In the genomic region with DNA sequence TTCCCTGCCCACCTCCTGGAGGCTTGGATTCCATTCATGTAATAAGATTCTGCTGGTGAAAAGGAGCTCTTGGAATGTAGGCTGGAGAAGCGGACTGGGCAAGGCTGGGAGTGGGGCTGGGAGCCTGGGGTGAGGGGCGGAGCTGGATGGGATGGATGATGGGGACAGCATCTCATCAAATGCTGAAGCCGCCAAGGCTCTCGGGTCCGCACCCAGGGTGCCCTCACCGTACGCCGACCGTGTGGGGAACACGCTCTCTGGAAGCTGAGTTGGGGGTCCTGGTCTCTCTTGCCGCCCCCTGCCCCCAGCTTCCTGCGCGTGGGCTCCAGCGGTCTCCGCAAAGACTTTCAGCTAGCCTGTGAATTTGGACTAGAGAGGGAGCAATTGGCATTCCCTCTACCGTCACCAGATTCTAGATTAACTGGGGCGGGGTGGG, we compare ENCODE assay signal across 34 cellular contexts. TPM values are rescaled to one million over a fixed set of nuclear protein-coding genes. Genes with fewer than 3 reads are reported as not detected.
A peak's percentile ranks its signal among the peaks of the same experiment; 100 is the strongest.
DNase-seq lines count a peak whose midpoint lies in the region; ATAC-seq and TF ChIP-seq lines count a peak whose summit lies in the region.
"Had no signal": no experiment of that assay in that cellular context is flagged by ENCODE, and none has a peak within 500 bp of the region (broad histone marks: within the 10 kb centered on the region; RNA-seq: fewer than 3 reads in every experiment).

No MANE protein-coding gene starts in this region.

- no peaks in the 10 kb centered on the region for H3K79me1 ChIP-seq in H9 (ENCODE audit: insufficient read depth, low read depth, low read length, poor library complexity, severe bottlenecking)

- no peak overlapping the region for H3K56ac ChIP-seq in H9 (ENCODE audit: insufficient read length, low read depth, low read length)

- H3K9me3 ChIP-seq in H9 (ENCODE audit: control insufficient read depth, low read depth, low read length) (no peaks in the 10 kb centered on the region), iPS-18c (ENCODE audit: control insufficient read depth, insufficient read depth, low read length) (no peaks in the 10 kb centered on the region)
- H3K9me3 ChIP-seq: neutrophil, sigmoid colon had no signal

- peaks cover 99% of the 10 kb centered on the region for H3K27me3 Mint-ChIP-seq in H9 (ENCODE audit: low read depth)
- peaks cover 99% of the 10 kb centered on the region for H3K27me3 Mint-ChIP-seq in WTC11 (ENCODE audit: low read depth)

- no peak overlapping the region for H2AFZ ChIP-seq in H9 (ENCODE audit: low read length)
- H2AFZ ChIP-seq: PC-9 had no signal

- peaks cover 4% of the 10 kb centered on the region; the same call in 1 of the 2 replicates for H3K4me1 ChIP-seq in H9 (ENCODE audit: insufficient read depth, low read length)

- H3K23ac ChIP-seq in H9 (ENCODE audit: insufficient read length, low read depth, low read length) = no peak overlapping the region

- H3K4ac ChIP-seq in H9 (ENCODE audit: low read depth, low read length) = no peak overlapping the region

- H4K5ac ChIP-seq in H9 (ENCODE audit: insufficient read length, low read depth, low read length) = no peak overlapping the region

- no peak overlapping the region for H3K9ac ChIP-seq in H9 (ENCODE audit: extremely low read depth, insufficient read length, low read length)
- H3K9ac ChIP-seq: BLaER1 treated with 17β-estradiol and CSF1 and Interleukin-3, amounts not matched to agents 10 nM and 100 nM; KMS-11 had no signal

- no peak overlapping the region for H2BK12ac ChIP-seq in H9 (ENCODE audit: insufficient read length, low read depth, low read length)

- no peak overlapping the region for H2BK15ac ChIP-seq in H9 (ENCODE audit: low read depth, low read length)

- no peak overlapping the region for H3T11ph ChIP-seq in H9 (ENCODE audit: low read length)

- H3K27ac ChIP-seq in H9 (ENCODE audit: insufficient read length, low read depth, low read length) = no peak overlapping the region
- H3K27ac ChIP-seq: BLaER1 treated with 17β-estradiol and CSF1 and Interleukin-3, amounts not matched to agents 10 nM and 100 nM; KMS-11; neutrophil; PC-9; sigmoid colon; tibial nerve had no signal

- no peak overlapping the region for H3K27ac Mint-ChIP-seq in H9
- no peak overlapping the region for H3K27ac Mint-ChIP-seq in WTC11
- H3K27ac Mint-ChIP-seq: effector memory CD8-positive, alpha-beta T cell had no signal

- H3K36me3 Mint-ChIP-seq in H9 (ENCODE audit: insufficient read depth in 1 of 3, low read depth in 3 of 3) (no peaks in the 10 kb centered on the region; a peak in 1 of 7 replicates), WTC11 (no peaks in the 10 kb centered on the region; the same call in 1 of the 2 replicates)

- H2BK5ac ChIP-seq in H9 (ENCODE audit: insufficient read length, low read length) = no peak overlapping the region

- H3K14ac ChIP-seq in H9 (ENCODE audit: insufficient read depth, low read length) = no peak overlapping the region

- ATAC-seq in WTC11 (peak; percentile 8), GM18505 (IDR thresholded peaks at IDR 0.05; ENCODE audit: unreplicated experiment) (no peak), GM18502 (IDR thresholded peaks at IDR 0.05; ENCODE audit: poor library complexity, unreplicated experiment) (no peak)
- ATAC-seq: activated CD4-positive, CD25-positive, alpha-beta regulatory T cell treated with anti-CD3 and anti-CD28 coated beads, Interleukin-2, amount 50 U/mL, for 24 hours; effector memory CD8-positive, alpha-beta T cell; left ventricle myocardium superior; Right ventricle myocardium inferior had no signal

- DNase-seq in H9 (peak; percentile 59), WTC11 (ENCODE audit: low spot score) (peak; percentile 63), retinal pigment epithelial cell (ENCODE audit: low read depth) (no peak), ureter (ENCODE audit: low spot score) (no peak)
- DNase-seq: activated CD4-positive, alpha-beta T cell treated with anti-CD3 and anti-CD28 coated beads, Interleukin-2, amount 50 U/mL, for 4 hours; activated naive CD4-positive, alpha-beta T cell treated with Interleukin-2 at 50 U/mL for 16 hours; central memory CD4-positive, alpha-beta T cell; COR-L47; cortex of kidney; effector memory CD8-positive, alpha-beta T cell; foreskin fibroblast; GF-D8; head of caudate nucleus; left ventricle myocardium superior; MM.1S; NCI-H1105 treated with DMSO at 0.1 percent for 48 hours; NCI-H187 treated with DMSO at 0.1 percent for 48 hours; NCI-H510A treated with DMSO at 0.1 percent for 48 hours; PC-9; sigmoid colon; stimulated activated CD4-positive, alpha-beta T cell treated with anti-CD3 and anti-CD28 coated beads, Interleukin-4, amount 100 ng/mL, for 1 hour; T-helper 2 cell had no signal

- no peak overlapping the region for H2BK20ac ChIP-seq in H9 (ENCODE audit: low read depth, low read length, poor library complexity, severe bottlenecking)

- H4K8ac ChIP-seq in H9 (replicated peaks; ENCODE audit: insufficient read length, low read depth, low read length) = no peak overlapping the region

- H3K27me3 ChIP-seq in H9 (ENCODE audit: insufficient read depth, low read length) = peaks cover 61% of the 10 kb centered on the region

- TF ChIP-seq CTCF in H9 (conservative IDR thresholded peaks at IDR 0.05) (no peak), WTC11 (IDR thresholded peaks at IDR 0.05) (no peak), retinal pigment epithelial cell (conservative IDR thresholded peaks at IDR 0.05; ENCODE audit: low read depth, low read length) (no peak)

- peaks cover 0 to 7% of the 10 kb centered on the region in 2 experiments; a peak in 3 of 5 replicates for H3K9me3 Mint-ChIP-seq in H9
- no peaks in the 10 kb centered on the region for H3K9me3 Mint-ChIP-seq in WTC11
- H3K9me3 Mint-ChIP-seq: effector memory CD8-positive, alpha-beta T cell had no signal

- peaks cover 21 to 26% of the 10 kb centered on the region in 2 experiments for H3K4me1 Mint-ChIP-seq in H9
- H3K4me1 Mint-ChIP-seq in WTC11 = peaks cover 39% of the 10 kb centered on the region

- H2AK5ac ChIP-seq in H9 (ENCODE audit: insufficient read length, low read length) = no peak overlapping the region

- H2BK120ac ChIP-seq in H9 (ENCODE audit: low read depth, low read length, poor library complexity, severe bottlenecking) = no peak overlapping the region

- H3K23me2 ChIP-seq in H9 (ENCODE audit: insufficient read length, low read depth, low read length, poor library complexity, severe bottlenecking) = peaks cover 14% of the 10 kb centered on the region

- no peak overlapping the region for H4K91ac ChIP-seq in H9 (ENCODE audit: insufficient read length, low read depth, low read length)

- CTCF ChIA-PET in WTC11 (lab: Charles Lee) = interaction anchor here (0.6 to 4.5 kb wide), 11 partner anchors 9 to 1829 kb away, joined by 3 to 44 read pairs (median 3); partner anchors contain the start of genes GRP, ONECUT2 and RAX

- no peak overlapping the region for H3K18ac ChIP-seq in H9 (ENCODE audit: insufficient read length, low read depth, low read length)

- H4K20me1 ChIP-seq in H9 (ENCODE audit: control insufficient read depth, insufficient read depth, insufficient read length) = no peaks in the 10 kb centered on the region

- no CpG with 5 or more reads among the region's 17 CpGs for WGBS in H9 (ENCODE audit: extremely low coverage, insufficient read length, low lambda C conversion rate)

- POLR2A ChIA-PET in WTC11 (lab: Charles Lee) = interaction anchor here (0.9 kb wide), 1 partner anchor 9 kb away, joined by 4 read pairs; the partner anchor contains the start of gene RAX

- H3K4me2 ChIP-seq in H9 (ENCODE audit: insufficient read depth, insufficient read length, low read length) = peak overlapping the region; percentile 66
- H3K4me2 ChIP-seq: BLaER1 treated with 17β-estradiol and CSF1 and Interleukin-3, amounts not matched to agents 10 nM and 100 nM had no signal

- H3K79me2 ChIP-seq in H9 (ENCODE audit: insufficient read depth, low read length) = no peaks in the 10 kb centered on the region

- H3K4me3 ChIP-seq in iPS-18c (ENCODE audit: insufficient read depth, low read depth, low read length) = peak overlapping the region; percentile 6; the same call in 1 of the 2 replicates
- H3K4me3 ChIP-seq in retinal pigment epithelial cell (ENCODE audit: low read length) = peak overlapping the region; percentile 53
- H3K4me3 ChIP-seq: BLaER1 treated with 17β-estradiol and CSF1 and Interleukin-3, amounts not matched to agents 10 nM and 100 nM; PC-9; sigmoid colon; tibial nerve had no signal

- H3K4me3 Mint-ChIP-seq in H9 (peak overlapping the region; percentile 30 to 77; a peak in 3 of 5 replicates), WTC11 (peak overlapping the region; percentile 66)

- no peak for TF ChIP-seq POLR2A in GM18505 (IDR thresholded peaks at IDR 0.05; ENCODE audit: borderline replicate concordance, extremely low read depth, insufficient read depth, insufficient read length)

TF ChIP-seq in WTC11, 78 proteins besides CTCF, POLR2A, EP300 and RAD21 (continues in another document):
- TF ChIP-seq ZNF423 (CRISPR knock-in tag; IDR thresholded peaks at IDR 0.05) = no peak
- TF ChIP-seq, protein P1, sequence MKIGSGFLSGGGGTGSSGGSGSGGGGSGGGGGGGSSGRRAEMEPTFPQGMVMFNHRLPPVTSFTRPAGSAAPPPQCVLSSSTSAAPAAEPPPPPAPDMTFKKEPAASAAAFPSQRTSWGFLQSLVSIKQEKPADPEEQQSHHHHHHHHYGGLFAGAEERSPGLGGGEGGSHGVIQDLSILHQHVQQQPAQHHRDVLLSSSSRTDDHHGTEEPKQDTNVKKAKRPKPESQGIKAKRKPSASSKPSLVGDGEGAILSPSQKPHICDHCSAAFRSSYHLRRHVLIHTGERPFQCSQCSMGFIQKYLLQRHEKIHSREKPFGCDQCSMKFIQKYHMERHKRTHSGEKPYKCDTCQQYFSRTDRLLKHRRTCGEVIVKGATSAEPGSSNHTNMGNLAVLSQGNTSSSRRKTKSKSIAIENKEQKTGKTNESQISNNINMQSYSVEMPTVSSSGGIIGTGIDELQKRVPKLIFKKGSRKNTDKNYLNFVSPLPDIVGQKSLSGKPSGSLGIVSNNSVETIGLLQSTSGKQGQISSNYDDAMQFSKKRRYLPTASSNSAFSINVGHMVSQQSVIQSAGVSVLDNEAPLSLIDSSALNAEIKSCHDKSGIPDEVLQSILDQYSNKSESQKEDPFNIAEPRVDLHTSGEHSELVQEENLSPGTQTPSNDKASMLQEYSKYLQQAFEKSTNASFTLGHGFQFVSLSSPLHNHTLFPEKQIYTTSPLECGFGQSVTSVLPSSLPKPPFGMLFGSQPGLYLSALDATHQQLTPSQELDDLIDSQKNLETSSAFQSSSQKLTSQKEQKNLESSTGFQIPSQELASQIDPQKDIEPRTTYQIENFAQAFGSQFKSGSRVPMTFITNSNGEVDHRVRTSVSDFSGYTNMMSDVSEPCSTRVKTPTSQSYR (CRISPR knock-in tag; IDR thresholded peaks at IDR 0.05) = no peak
- no peak for TF ChIP-seq ZNF138 (CRISPR knock-in tag; conservative IDR thresholded peaks at IDR 0.05)
- TF ChIP-seq SP1 (CRISPR knock-in tag; conservative IDR thresholded peaks at IDR 0.05) = no peak

RNA-seq across cellular contexts. Expression of gene RAX, which starts 9.1 kb away (rescaled TPM):
- total RNA-seq in H9 (2021) = 0.37 TPM in 1 of 2 replicates, not detected in the other
- total RNA-seq in WTC11 (2021) = 0.57 to 0.94 TPM (median 0.89 TPM) in 3 replicates
- not detected for total RNA-seq in ureter
- total RNA-seq: H4, left ventricle myocardium superior, mesenteric fat pad, PC-9, posterior vena cava, Right ventricle myocardium inferior, sigmoid colon, tibial nerve had no signal

RNA-seq across cellular contexts. Expression of gene GRP, which starts 44.2 kb away (rescaled TPM):
- not detected in 2 replicates for total RNA-seq in H9 (2021)
- 0.22 TPM in 1 of 3 replicates, not detected in the others for total RNA-seq in WTC11 (2021)
- total RNA-seq in ureter = not detected
- total RNA-seq: H4, left ventricle myocardium superior, mesenteric fat pad, PC-9, posterior vena cava, Right ventricle myocardium inferior, tibial nerve had no signal

RNA-seq across cellular contexts. Expression of gene CPLX4, which starts 54.3 kb away (rescaled TPM):
- not detected in 2 replicates for total RNA-seq in H9 (2021)
- not detected in 3 replicates for total RNA-seq in WTC11 (2021)
- not detected for total RNA-seq in ureter
- total RNA-seq: H4, left ventricle myocardium superior, mesenteric fat pad, PC-9, posterior vena cava, Right ventricle myocardium inferior, tibial nerve had no signal

Comparison
In these comparisons a context has a peak if more than half of its experiments do, and no peak if none do; other contexts are left out.
1. DNase-seq: peak in H9 (single experiment) and WTC11 (single experiment); none in retinal pigment epithelial cell (single experiment) and ureter (single experiment).